1 cellular context compared by ENCODE assay signal in the genomic region with DNA sequence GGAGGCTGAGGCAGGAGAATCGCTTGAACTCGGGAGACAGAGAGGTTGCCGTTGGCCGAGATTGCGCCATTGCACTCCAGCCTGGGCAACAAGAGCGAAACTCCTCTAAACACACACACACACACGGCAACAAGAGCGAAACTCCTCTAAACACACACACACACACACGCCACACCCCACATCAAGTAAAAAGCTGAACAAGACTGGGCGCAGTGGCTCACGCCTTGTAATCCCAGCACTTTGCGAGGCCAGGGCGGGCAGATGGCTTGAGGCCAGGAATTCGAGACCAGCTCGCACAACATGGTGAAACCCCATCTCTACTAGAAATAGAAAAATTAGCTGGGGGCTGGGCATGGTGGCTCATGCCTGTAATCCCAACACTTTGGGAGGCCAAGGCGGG.
TF ChIP-seq lines count a peak whose summit lies in the region.

No MANE protein-coding gene starts in this region.

TF ChIP-seq in GM23338, 12 proteins besides CTCF, POLR2A, EP300 and RAD21 (continued from another document):
- no peak for TF ChIP-seq ETS1 (IDR thresholded peaks at IDR 0.05)
